In genomic region chr10:88536437-88536836, GRCh38 we compare ENCODE assay signal across 33 cellular contexts. TPM values are rescaled to one million over a fixed set of nuclear protein-coding genes. Genes with fewer than 3 reads are reported as not detected.
"Had no signal": no experiment of that assay in that cellular context is flagged by ENCODE, and none has a peak within 500 bp of the region (broad histone marks: within the 10 kb centered on the region; RNA-seq: fewer than 3 reads in every experiment).

No MANE protein-coding gene starts in this region.

- H3K27me3 ChIP-seq: ascending aorta, brain microvascular endothelial cell, esophagus muscularis mucosa, foreskin keratinocyte, gastrocnemius medialis, heart left ventricle had no signal

- H3K9me3 ChIP-seq: ascending aorta, esophagus muscularis mucosa, gastrocnemius medialis, heart left ventricle had no signal

- H3K27ac ChIP-seq: ascending aorta, brain microvascular endothelial cell, esophagus muscularis mucosa, foreskin keratinocyte, heart left ventricle had no signal

- DNase-seq: activated CD4-positive, alpha-beta memory T cell treated with anti-CD3 and anti-CD28 coated beads for 36 hours; activated CD4-positive, alpha-beta T cell treated with anti-CD3 and anti-CD28 coated beads for 36 hours; activated CD4-positive, alpha-beta T cell treated with anti-CD3 and anti-CD28 coated beads, Interleukin-2, amount 10 ng/mL, durations not matched to agents 24 days and 14 days; activated CD4-positive, CD25-positive, alpha-beta regulatory T cell; activated CD4-positive, CD25-positive, alpha-beta regulatory T cell treated with anti-CD3 and anti-CD28 coated beads, Interleukin-2, amount 50 U/mL, for 72 hours; activated CD8-positive, alpha-beta memory T cell treated with anti-CD3 and anti-CD28 coated beads, Interleukin-2, amount 10 ng/mL, durations not matched to agents 7 days and 5 days; activated CD8-positive, alpha-beta memory T cell treated with anti-CD3 and anti-CD28 coated beads, Interleukin-2, amount 50 U/mL, for 48 hours; activated CD8-positive, alpha-beta T cell treated with anti-CD3 and anti-CD28 coated beads, Interleukin-2, amount 10 ng/mL, durations not matched to agents 7 days and 5 days; activated gamma-delta T cell; activated naive CD4-positive, alpha-beta T cell; activated naive CD4-positive, alpha-beta T cell treated with anti-CD3 and anti-CD28 coated beads, Interleukin-2, amount 10 ng/mL, durations not matched to agents 7 days and 5 days; activated naive CD8-positive, alpha-beta T cell treated with anti-CD3 and anti-CD28 coated beads, Interleukin-2, amount 10 ng/mL, durations not matched to agents 7 days and 5 days; activated T-cell treated with anti-CD3 and anti-CD28 coated beads for 4 hours; activated T-cell treated with anti-CD3 and anti-CD28 coated beads, Interleukin-2, amount 50 U/mL, for 24 hours; activated T-cell treated with anti-CD3 and anti-CD28 coated beads, Interleukin-2, amount 50 U/mL, for 72 hours; brain microvascular endothelial cell; caudate nucleus; cortex of kidney; dermis blood vessel endothelial cell; effector CD4-positive, alpha-beta T cell; effector memory CD8-positive, alpha-beta T cell; erythroblast; foreskin keratinocyte; gastrocnemius medialis; glutamatergic neuron; heart left ventricle; T-helper 2 cell had no signal

- H3K4me3 ChIP-seq: ascending aorta, esophagus muscularis mucosa, gastrocnemius medialis, heart left ventricle had no signal

- ATAC-seq: activated CD4-positive, alpha-beta T cell treated with anti-CD3 and anti-CD28 coated beads for 36 hours; activated CD8-positive, alpha-beta memory T cell treated with anti-CD3 and anti-CD28 coated beads, Interleukin-2, amount 10 ng/mL, durations not matched to agents 7 days and 5 days; activated CD8-positive, alpha-beta T cell treated with anti-CD3 and anti-CD28 coated beads, Interleukin-2, amount 10 ng/mL, durations not matched to agents 7 days and 5 days; activated naive CD4-positive, alpha-beta T cell treated with anti-CD3 and anti-CD28 coated beads, Interleukin-2, amount 50 U/mL, for 72 hours; activated T-cell treated with anti-CD3 and anti-CD28 coated beads, Interleukin-2, amount 50 U/mL, for 72 hours; effector memory CD8-positive, alpha-beta T cell; foreskin keratinocyte; gastrocnemius medialis had no signal

- H3K36me3 ChIP-seq: ascending aorta, brain microvascular endothelial cell, esophagus muscularis mucosa, gastrocnemius medialis, heart left ventricle had no signal

RNA-seq across cellular contexts. Expression of gene LIPJ, which starts 50.1 kb away (rescaled TPM):
- total RNA-seq: activated CD4-positive, alpha-beta memory T cell treated with anti-CD3 and anti-CD28 coated beads for 36 hours; activated CD4-positive, alpha-beta T cell treated with anti-CD3 and anti-CD28 coated beads for 36 hours; activated CD4-positive, alpha-beta T cell treated with anti-CD3 and anti-CD28 coated beads, Interleukin-2, amount 10 ng/mL, durations not matched to agents 24 days and 14 days; activated CD8-positive, alpha-beta memory T cell treated with anti-CD3 and anti-CD28 coated beads for 36 hours; activated CD8-positive, alpha-beta memory T cell treated with anti-CD3 and anti-CD28 coated beads, Interleukin-2, amount 10 ng/mL, durations not matched to agents 7 days and 5 days; activated CD8-positive, alpha-beta T cell treated with anti-CD3 and anti-CD28 coated beads, Interleukin-2, amount 10 ng/mL, durations not matched to agents 7 days and 5 days; activated naive CD4-positive, alpha-beta T cell treated with anti-CD3 and anti-CD28 coated beads, Interleukin-2, amount 50 U/mL, for 72 hours; activated T-cell treated with anti-CD3 and anti-CD28 coated beads, Interleukin-2, amount 50 U/mL, for 72 hours; ascending aorta; chondrocyte; dermis blood vessel endothelial cell; foreskin keratinocyte; heart left ventricle; T-helper 1 cell treated with Interleukin-12 subunit alpha and Interleukin-12 subunit beta and Interleukin-4 antibody, amounts not matched to agents 30 ng/mL and 1 ng/mL, for 36 hours had no signal
- polyA plus RNA-seq: foreskin keratinocyte had no signal
